In the genomic region with DNA sequence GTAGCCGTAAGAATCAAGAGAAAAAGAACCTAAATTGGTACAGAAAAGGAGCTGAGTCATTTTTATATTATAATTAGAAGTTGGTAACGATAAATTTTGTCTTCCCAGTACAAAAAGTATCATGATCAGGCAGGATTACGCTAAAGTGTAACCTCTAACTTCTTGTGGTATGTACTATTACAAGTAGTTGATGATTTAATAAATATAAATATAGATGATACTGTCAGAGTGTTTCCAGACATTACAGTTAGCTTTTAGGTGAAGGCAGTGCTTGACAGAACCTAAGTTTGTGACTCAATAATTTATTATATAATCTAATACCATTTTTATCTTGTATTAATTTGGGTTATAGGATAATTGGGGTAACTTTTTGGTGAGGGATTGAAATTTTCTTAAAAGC, we compare ENCODE assay signal across 29 cellular contexts.
"Had no signal": no experiment of that assay in that cellular context is flagged by ENCODE, and none has a peak within 500 bp of the region (broad histone marks: within the 10 kb centered on the region; RNA-seq: fewer than 3 reads in every experiment).

No MANE protein-coding gene starts in this region.

- H3K9me3 Mint-ChIP-seq: T-cell had no signal

- H3K9me3 ChIP-seq: SJCRH30 had no signal

- H3K4me3 Mint-ChIP-seq: T-cell had no signal

- H3K4me1 ChIP-seq: SJCRH30 had no signal

- H2AFZ ChIP-seq: PC-9 had no signal

- DNase-seq: Kasumi-1, MM.1S, MV-4-11, NCI-H1092, NCI-H1105, NCI-H1417 treated with DMSO at 0.1 percent for 48 hours, NCI-H1436 treated with DMSO at 0.1 percent for 48 hours, NCI-H1694 treated with DMSO at 0.1 percent for 48 hours, NCI-H187 treated with DMSO at 0.1 percent for 48 hours, NCI-H2029, NCI-H2081, NCI-H2171 treated with DMSO at 0.1 percent for 48 hours, NCI-H2227 treated with DMSO at 0.1 percent for 48 hours, NCI-H345, NCI-H446, NCI-H510A treated with DMSO at 0.1 percent for 48 hours, NCI-H524 treated with DMSO at 0.1 percent for 48 hours, NCI-H526 treated with DMSO at 0.1 percent for 48 hours, NCI-H774, PC-9, SHP77, SIG-M5, SJCRH30, T-cell had no signal

- H3K27ac Mint-ChIP-seq: T-cell had no signal

- H3K27me3 Mint-ChIP-seq: T-cell had no signal

- H3K4me2 ChIP-seq: PC-9 had no signal

- H3K27ac ChIP-seq: PC-9, RWPE1, SJCRH30, SK-N-MC had no signal

- H3K4me3 ChIP-seq: PC-9, SJCRH30, SK-N-MC had no signal

- ATAC-seq: Panc1, Right ventricle myocardium inferior, SK-N-SH treated with all-trans-retinoic acid at 6 μM for 48 hours, T-cell had no signal

- H3K27me3 ChIP-seq: SJCRH30 had no signal
